ENCODE assay signal across 1 cellular context in genomic region chr12:14768823-14769405, GRCh38.
TF ChIP-seq lines count a peak whose summit lies in the region.

No MANE protein-coding gene starts in this region.

TF ChIP-seq in GM23338, 12 proteins besides CTCF, POLR2A, EP300 and RAD21 (continued from another document):
- no peak for TF ChIP-seq ZNF462 (CRISPR knock-in tag; IDR thresholded peaks at IDR 0.05)
